Comparison of ENCODE assay signal across 20 cellular contexts in the genomic region with DNA sequence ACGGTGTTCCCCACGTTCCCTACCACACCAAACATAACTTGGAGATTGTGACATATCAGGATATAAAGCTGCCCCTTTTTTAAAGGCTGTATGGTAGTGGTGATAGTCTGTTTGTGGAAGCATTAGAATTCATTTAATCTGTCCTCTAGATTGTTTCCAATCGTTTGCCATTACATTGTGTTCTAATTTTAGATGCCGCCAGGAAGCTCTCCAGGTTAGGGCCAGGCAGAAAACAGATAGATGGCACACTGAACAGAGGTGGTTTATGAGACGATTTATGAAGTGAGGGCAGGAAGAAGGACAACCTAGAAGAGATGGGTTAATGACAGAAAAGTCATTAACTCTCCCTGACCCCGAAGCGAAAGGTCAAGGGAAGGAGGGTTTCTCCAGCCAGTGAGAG.
"Had no signal": no experiment of that assay in that cellular context is flagged by ENCODE, and none has a peak within 500 bp of the region (broad histone marks: within the 10 kb centered on the region; RNA-seq: fewer than 3 reads in every experiment).

No MANE protein-coding gene starts in this region.

- H3K27ac Mint-ChIP-seq: activated CD8-positive, alpha-beta T cell treated with anti-CD3 and anti-CD28 coated beads for 36 hours; activated naive CD8-positive, alpha-beta T cell; activated T-cell treated with anti-CD3 and anti-CD28 coated beads, Interleukin-2, amount 50 U/mL, for 24 hours; activated T-helper 1 cell treated with anti-CD3 and anti-CD28 coated beads, Interleukin-12 subunit alpha, Interleukin-12 subunit beta, Interleukin-2, Interleukin-4 antibody, amounts not matched to agents 30 ng/mL and 10 ng/mL and 1 ng/mL, durations not matched to agents 14 hours and 24 hours and 36 hours; T-helper 1 cell treated with Interleukin-12 subunit alpha and Interleukin-12 subunit beta and Interleukin-4 antibody, amounts not matched to agents 30 μg/mL and 1 μg/mL, for 36 hours had no signal

- H3K4me3 ChIP-seq: Peyer's patch had no signal

- DNase-seq: activated CD4-positive, alpha-beta T cell treated with anti-CD3 and anti-CD28 coated beads for 4 hours; activated CD8-positive, alpha-beta T cell treated with anti-CD3 and anti-CD28 coated beads for 36 hours; activated effector memory CD4-positive, alpha-beta T cell treated with Interleukin-2 at 50 U/mL for 16 hours; activated naive CD4-positive, alpha-beta T cell; activated T-cell treated with anti-CD3 and anti-CD28 coated beads, Interleukin-2, amount 50 U/mL, for 24 hours; amygdala; brain microvascular endothelial cell; Karpas-422; MM.1S; NCI-H1105; NCI-H1436; NCI-H1694 treated with DMSO at 0.1 percent for 48 hours; NCI-H2029 treated with DMSO at 0.1 percent for 48 hours; NCI-H510A treated with DMSO at 0.1 percent for 48 hours; Peyer's patch had no signal

- H3K27me3 ChIP-seq: brain microvascular endothelial cell, Peyer's patch had no signal

- H3K9me3 Mint-ChIP-seq: activated CD8-positive, alpha-beta T cell treated with anti-CD3 and anti-CD28 coated beads for 36 hours; activated T-cell treated with anti-CD3 and anti-CD28 coated beads, Interleukin-2, amount 50 U/mL, for 24 hours; activated T-helper 1 cell treated with anti-CD3 and anti-CD28 coated beads, Interleukin-12 subunit alpha, Interleukin-12 subunit beta, Interleukin-2, Interleukin-4 antibody, amounts not matched to agents 30 ng/mL and 10 ng/mL and 1 ng/mL, durations not matched to agents 14 hours and 24 hours and 36 hours; T-helper 1 cell treated with Interleukin-12 subunit alpha and Interleukin-12 subunit beta and Interleukin-4 antibody, amounts not matched to agents 30 μg/mL and 1 μg/mL, for 36 hours had no signal

- H3K27ac ChIP-seq: brain microvascular endothelial cell, Peyer's patch, RWPE1 had no signal

- H3K9me3 ChIP-seq: Peyer's patch had no signal

- ATAC-seq: activated CD4-positive, CD25-positive, alpha-beta regulatory T cell treated with anti-CD3 and anti-CD28 coated beads, Interleukin-2, amount 50 U/mL, for 24 hours; activated CD8-positive, alpha-beta T cell treated with anti-CD3 and anti-CD28 coated beads for 36 hours had no signal

- H3K36me3 Mint-ChIP-seq: activated naive CD8-positive, alpha-beta T cell had no signal

- H3K4me3 Mint-ChIP-seq: activated CD8-positive, alpha-beta T cell treated with anti-CD3 and anti-CD28 coated beads for 36 hours; activated naive CD8-positive, alpha-beta T cell; activated T-cell treated with anti-CD3 and anti-CD28 coated beads, Interleukin-2, amount 50 U/mL, for 24 hours; activated T-helper 1 cell treated with anti-CD3 and anti-CD28 coated beads, Interleukin-12 subunit alpha, Interleukin-12 subunit beta, Interleukin-2, Interleukin-4 antibody, amounts not matched to agents 30 ng/mL and 10 ng/mL and 1 ng/mL, durations not matched to agents 14 hours and 24 hours and 36 hours; T-helper 1 cell treated with Interleukin-12 subunit alpha and Interleukin-12 subunit beta and Interleukin-4 antibody, amounts not matched to agents 30 μg/mL and 1 μg/mL, for 36 hours had no signal

- H3K36me3 ChIP-seq: brain microvascular endothelial cell, Peyer's patch had no signal

- H3K4me1 ChIP-seq: Peyer's patch had no signal
